In genomic region chr2:127560201-127560928, GRCh38 we compare ENCODE assay signal across 2 cellular contexts.
TF ChIP-seq lines count a peak whose summit lies in the region.

No MANE protein-coding gene starts in this region.

TF ChIP-seq in A549, 52 proteins besides CTCF, POLR2A, EP300 and RAD21:
- TF ChIP-seq JUN (IDR thresholded peaks at IDR 0.05) (no peak), ZC3H11A (IDR thresholded peaks at IDR 0.05) (no peak), ZFP36 (IDR thresholded peaks at IDR 0.05; ENCODE audit: borderline replicate concordance, partially characterized antibody) (no peak), ZSCAN20 (CRISPR knock-in tag; IDR thresholded peaks at IDR 0.05) (no peak), NFE2L2 (conservative IDR thresholded peaks at IDR 0.05; ENCODE audit: low read length) (no peak), MAZ (IDR thresholded peaks at IDR 0.05; ENCODE audit: borderline replicate concordance, low read depth, low read length) (no peak), HEYL (CRISPR knock-in tag; IDR thresholded peaks at IDR 0.05) (no peak), NR3C1 (IDR thresholded peaks at IDR 0.05) (no peak)
- TF ChIP-seq, protein P1, sequence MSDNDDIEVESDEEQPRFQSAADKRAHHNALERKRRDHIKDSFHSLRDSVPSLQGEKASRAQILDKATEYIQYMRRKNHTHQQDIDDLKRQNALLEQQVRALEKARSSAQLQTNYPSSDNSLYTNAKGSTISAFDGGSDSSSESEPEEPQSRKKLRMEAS (IDR thresholded peaks at IDR 0.05): no peak
- TF ChIP-seq, protein P2, sequence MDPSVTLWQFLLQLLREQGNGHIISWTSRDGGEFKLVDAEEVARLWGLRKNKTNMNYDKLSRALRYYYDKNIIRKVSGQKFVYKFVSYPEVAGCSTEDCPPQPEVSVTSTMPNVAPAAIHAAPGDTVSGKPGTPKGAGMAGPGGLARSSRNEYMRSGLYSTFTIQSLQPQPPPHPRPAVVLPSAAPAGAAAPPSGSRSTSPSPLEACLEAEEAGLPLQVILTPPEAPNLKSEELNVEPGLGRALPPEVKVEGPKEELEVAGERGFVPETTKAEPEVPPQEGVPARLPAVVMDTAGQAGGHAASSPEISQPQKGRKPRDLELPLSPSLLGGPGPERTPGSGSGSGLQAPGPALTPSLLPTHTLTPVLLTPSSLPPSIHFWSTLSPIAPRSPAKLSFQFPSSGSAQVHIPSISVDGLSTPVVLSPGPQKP (IDR thresholded peaks at IDR 0.05; ENCODE audit: low read depth, low read length): no peak
- TF ChIP-seq, protein P3, sequence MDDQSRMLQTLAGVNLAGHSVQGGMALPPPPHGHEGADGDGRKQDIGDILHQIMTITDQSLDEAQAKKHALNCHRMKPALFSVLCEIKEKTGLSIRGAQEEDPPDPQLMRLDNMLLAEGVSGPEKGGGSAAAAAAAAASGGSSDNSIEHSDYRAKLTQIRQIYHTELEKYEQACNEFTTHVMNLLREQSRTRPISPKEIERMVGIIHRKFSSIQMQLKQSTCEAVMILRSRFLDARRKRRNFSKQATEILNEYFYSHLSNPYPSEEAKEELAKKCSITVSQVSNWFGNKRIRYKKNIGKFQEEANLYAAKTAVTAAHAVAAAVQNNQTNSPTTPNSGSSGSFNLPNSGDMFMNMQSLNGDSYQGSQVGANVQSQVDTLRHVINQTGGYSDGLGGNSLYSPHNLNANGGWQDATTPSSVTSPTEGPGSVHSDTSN (IDR thresholded peaks at IDR 0.05): no peak
TF ChIP-seq in A549: peak in this region for 0.

TF ChIP-seq in IMR-90, 13 proteins besides CTCF, POLR2A, EP300 and RAD21:
- TF ChIP-seq MAFK (IDR thresholded peaks at IDR 0.05; ENCODE audit: low read depth, low read length) (no peak), RCOR1 (IDR thresholded peaks at IDR 0.05; ENCODE audit: insufficient replicate concordance, low read length) (no peak), CEBPB (IDR thresholded peaks at IDR 0.05; ENCODE audit: low read depth, low read length) (no peak), MAZ (IDR thresholded peaks at IDR 0.05; ENCODE audit: borderline replicate concordance, low read depth, low read length) (no peak), FOS (IDR thresholded peaks at IDR 0.05; ENCODE audit: low read depth, low read length) (no peak), BHLHE40 (IDR thresholded peaks at IDR 0.05; ENCODE audit: low read depth, low read length) (no peak), RFX5 (IDR thresholded peaks at IDR 0.05; ENCODE audit: low read depth, low read length) (no peak), CHD1 (IDR thresholded peaks at IDR 0.05; ENCODE audit: low read depth, low read length) (no peak), NFE2L2 (IDR thresholded peaks at IDR 0.05; ENCODE audit: low read depth, low read length) (no peak), SMC3 (IDR thresholded peaks at IDR 0.05; ENCODE audit: low read depth, low read length) (no peak), MXI1 (IDR thresholded peaks at IDR 0.05; ENCODE audit: borderline replicate concordance, low read depth, low read length) (no peak)
- TF ChIP-seq, protein P2 (IDR thresholded peaks at IDR 0.05; ENCODE audit: borderline replicate concordance, low read depth, low read length): no peak
- TF ChIP-seq, protein P4, sequence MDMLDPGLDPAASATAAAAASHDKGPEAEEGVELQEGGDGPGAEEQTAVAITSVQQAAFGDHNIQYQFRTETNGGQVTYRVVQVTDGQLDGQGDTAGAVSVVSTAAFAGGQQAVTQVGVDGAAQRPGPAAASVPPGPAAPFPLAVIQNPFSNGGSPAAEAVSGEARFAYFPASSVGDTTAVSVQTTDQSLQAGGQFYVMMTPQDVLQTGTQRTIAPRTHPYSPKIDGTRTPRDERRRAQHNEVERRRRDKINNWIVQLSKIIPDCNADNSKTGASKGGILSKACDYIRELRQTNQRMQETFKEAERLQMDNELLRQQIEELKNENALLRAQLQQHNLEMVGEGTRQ (IDR thresholded peaks at IDR 0.05; ENCODE audit: low read depth, low read length): no peak
